ENCODE assay signal across 1 cellular context in genomic region chr3:57130426-57131209, GRCh38.
TF ChIP-seq lines count a peak whose summit lies in the region.

No MANE protein-coding gene starts in this region.

TF ChIP-seq in GM23338, 12 proteins besides CTCF, POLR2A, EP300 and RAD21 (continued from another document):
- TF ChIP-seq ZNF462 (CRISPR knock-in tag; IDR thresholded peaks at IDR 0.05) (0 out of 2 replicates have a peak, but pooled peaks have one; percentile 14), EZH2 (IDR thresholded peaks at IDR 0.05; ENCODE audit: low read depth, unreplicated experiment) (no peak), ZNF331 (CRISPR knock-in tag; IDR thresholded peaks at IDR 0.05; ENCODE audit: low read depth) (0 out of 2 replicates have a peak, but pooled peaks have one; percentile 6), ZNF114 (CRISPR knock-in tag; IDR thresholded peaks at IDR 0.05) (peak; percentile 26; the same call in 1 of the 2 replicates), EZH2phosphoT487 (IDR thresholded peaks at IDR 0.05; ENCODE audit: unreplicated experiment) (no peak), ETS1 (IDR thresholded peaks at IDR 0.05) (peak; percentile 94), NANOG (IDR thresholded peaks at IDR 0.05; ENCODE audit: borderline replicate concordance) (peak; percentile 99), CREB1 (CRISPR knock-in tag; IDR thresholded peaks at IDR 0.05; ENCODE audit: low read depth) (peak; percentile 74), REST (IDR thresholded peaks at IDR 0.05; ENCODE audit: unreplicated experiment) (peak; percentile 33)
